20 cellular contexts compared by ENCODE assay signal in genomic region chr4:10085828-10086505, GRCh38. TPM values are rescaled to one million over a fixed set of nuclear protein-coding genes. Genes with fewer than 3 reads are reported as not detected.
A peak's percentile ranks its signal among the peaks of the same experiment; 100 is the strongest.
DNase-seq lines count a peak whose midpoint lies in the region; ATAC-seq, FAIRE-seq and TF ChIP-seq lines count a peak whose summit lies in the region.
"Had no signal": no experiment of that assay in that cellular context is flagged by ENCODE, and none has a peak within 500 bp of the region (broad histone marks: within the 10 kb centered on the region; RNA-seq: fewer than 3 reads in every experiment).

No MANE protein-coding gene starts in this region.

- H3K27ac ChIP-seq in astrocyte (ENCODE audit: low read depth, low read length) (no peak overlapping the region), right atrium auricular region (peak overlapping the region; percentile 57 to 60), spleen (no peak overlapping the region), MM.1S (ENCODE audit: low read length) (no peak overlapping the region)
- H3K27ac ChIP-seq: neural progenitor cell had no signal

- peaks cover 4% of the 10 kb centered on the region for H3K4me1 ChIP-seq in astrocyte (ENCODE audit: insufficient read depth, low read length)
- H3K4me1 ChIP-seq in right atrium auricular region = peaks cover 0 to 49% of the 10 kb centered on the region in 2 donors
- peaks cover 4 to 23% (median 9%) of the 10 kb centered on the region in 6 donors for H3K4me1 ChIP-seq in spleen
- no peaks in the 10 kb centered on the region for H3K4me1 ChIP-seq in MM.1S (ENCODE audit: low read length)
- H3K4me1 ChIP-seq: neural progenitor cell had no signal

- no peaks in the 10 kb centered on the region for H3K27me3 ChIP-seq in astrocyte (ENCODE audit: insufficient read depth, low read length)
- no peaks in the 10 kb centered on the region for H3K27me3 ChIP-seq in right atrium auricular region
- peaks cover 0 to 13% (median 0%) of the 10 kb centered on the region in 7 donors for H3K27me3 ChIP-seq in spleen (replicated peaks in 1 of 7)
- no peaks in the 10 kb centered on the region for H3K27me3 ChIP-seq in MM.1S (replicated peaks; ENCODE audit: insufficient read depth, low read length)
- H3K27me3 ChIP-seq: ascending aorta, neural progenitor cell had no signal

- H3K27ac Mint-ChIP-seq in T-helper 2 cell treated with Interferon-gamma antibody and Interleukin-4, amounts not matched to agents 5 μg/mL and 100 μg/mL, for 36 hours = peak overlapping the region; percentile 31
- H3K27ac Mint-ChIP-seq in astrocyte (ENCODE audit: unreplicated experiment) = peak overlapping the region; percentile 41
- H3K27ac Mint-ChIP-seq: neural progenitor cell had no signal

- H3K4me3 Mint-ChIP-seq in T-helper 2 cell treated with Interferon-gamma antibody and Interleukin-4, amounts not matched to agents 5 μg/mL and 100 μg/mL, for 36 hours = no peak overlapping the region
- H3K4me3 Mint-ChIP-seq in astrocyte (ENCODE audit: unreplicated experiment) = no peak overlapping the region
- H3K4me3 Mint-ChIP-seq: neural progenitor cell had no signal

- WGBS in spleen, 5 donors = 90 to 94% (median 92%) methylated on average over 23 of the region's 23 CpGs

- H3K9me3 Mint-ChIP-seq in T-helper 2 cell treated with Interferon-gamma antibody and Interleukin-4, amounts not matched to agents 5 μg/mL and 100 μg/mL, for 36 hours = no peaks in the 10 kb centered on the region
- H3K9me3 Mint-ChIP-seq in astrocyte (ENCODE audit: unreplicated experiment) = no peaks in the 10 kb centered on the region
- H3K9me3 Mint-ChIP-seq: neural progenitor cell had no signal

- FAIRE-seq in astrocyte (lab: Jason Lieb, UNC) = no peak
- FAIRE-seq: frontal cortex had no signal

- H3K9ac ChIP-seq in astrocyte (ENCODE audit: low read length) = no peak overlapping the region
- no peak overlapping the region for H3K9ac ChIP-seq in MM.1S (ENCODE audit: low read length)
- H3K9ac ChIP-seq: neural progenitor cell had no signal

- peaks cover 82% of the 10 kb centered on the region for H3K36me3 ChIP-seq in astrocyte (ENCODE audit: insufficient read depth, low read length)
- H3K36me3 ChIP-seq in right atrium auricular region = peaks cover 90% of the 10 kb centered on the region
- peaks cover 17 to 100% (median 99%) of the 10 kb centered on the region in 6 donors for H3K36me3 ChIP-seq in spleen
- H3K36me3 ChIP-seq in MM.1S (replicated peaks; ENCODE audit: insufficient read depth, low read length) = peaks cover 34% of the 10 kb centered on the region
- H3K36me3 ChIP-seq: neural progenitor cell had no signal

- TF ChIP-seq POLR2A in spleen (IDR thresholded peaks at IDR 0.05) = no peak

- TF ChIP-seq CTCF in astrocyte (IDR thresholded peaks at IDR 0.05; ENCODE audit: insufficient read depth, low read depth, low read length) (no peak), right atrium auricular region (IDR thresholded peaks at IDR 0.05) (no peak), spleen (IDR thresholded peaks at IDR 0.05 in 8 of 11, conservative IDR thresholded peaks at IDR 0.05 in 3 of 11) (no peak), MM.1S (IDR thresholded peaks at IDR 0.05; ENCODE audit: low read length) (no peak)

- no peak for DNase-seq in T-helper 2 cell treated with Interferon-gamma antibody and Interleukin-4, amounts not matched to agents 5 μg/mL and 100 μg/mL, for 36 hours (ENCODE audit: low spot score)
- DNase-seq in T-helper 2 cell (no peak), astrocyte (ENCODE audit: low read depth) (no peak), right atrium auricular region (ENCODE audit: low spot score) (no peak), spleen (peak; percentile 60), MM.1S (no peak), SIG-M5 treated with dmso at 0.1 percent for 504 hours (lab: John Stamatoyannopoulos, UW; ENCODE audit: unreplicated experiment) (no peak)
- DNase-seq: activated CD4-positive, alpha-beta T cell treated with anti-CD3 and anti-CD28 coated beads, Interleukin-2, amount 50 U/mL, for 4 hours; DMS53; mammary epithelial cell; NCI-H1048; NCI-H2107; NCI-H69; PC-3; stimulated activated CD4-positive, alpha-beta T cell treated with anti-CD3 and anti-CD28 coated beads, Interleukin-4, amount 100 ng/mL, for 1 hour had no signal

- H3K4me2 ChIP-seq in astrocyte (ENCODE audit: low read length) (no peak overlapping the region), MM.1S (ENCODE audit: low read depth, low read length) (no peak overlapping the region)
- H3K4me2 ChIP-seq: neural progenitor cell had no signal

- peaks cover 71% of the 10 kb centered on the region for H3K36me3 Mint-ChIP-seq in T-helper 2 cell treated with Interferon-gamma antibody and Interleukin-4, amounts not matched to agents 5 μg/mL and 100 μg/mL, for 36 hours (ENCODE audit: low read depth)
- peaks cover 34% of the 10 kb centered on the region for H3K36me3 Mint-ChIP-seq in astrocyte (ENCODE audit: low read depth, unreplicated experiment)

- peaks cover 5% of the 10 kb centered on the region for H3K4me1 Mint-ChIP-seq in T-helper 2 cell treated with Interferon-gamma antibody and Interleukin-4, amounts not matched to agents 5 μg/mL and 100 μg/mL, for 36 hours (ENCODE audit: low read depth)
- peaks cover 11% of the 10 kb centered on the region for H3K4me1 Mint-ChIP-seq in astrocyte (ENCODE audit: low read depth, unreplicated experiment)
- H3K4me1 Mint-ChIP-seq: neural progenitor cell had no signal

- intact Hi-C loops in spleen (cut with DNase I; ENCODE audit: low total_unique reads) = no loop called here

- no peak for ATAC-seq in HG02588 (IDR thresholded peaks at IDR 0.05; ENCODE audit: unreplicated experiment)
- ATAC-seq: PC-3, right cardiac atrium had no signal

- H3K9me2 ChIP-seq in MM.1S (replicated peaks; ENCODE audit: insufficient read depth, low read length) = no peaks in the 10 kb centered on the region

- H4K20me1 ChIP-seq in astrocyte (ENCODE audit: insufficient read depth, low read length) = peaks cover 99% of the 10 kb centered on the region
- no peaks in the 10 kb centered on the region for H4K20me1 ChIP-seq in MM.1S (ENCODE audit: insufficient read depth, low read length)

- no peak overlapping the region for H2AFZ ChIP-seq in astrocyte (ENCODE audit: low read depth, low read length)
- no peak overlapping the region for H2AFZ ChIP-seq in MM.1S (ENCODE audit: low read length)
- H2AFZ ChIP-seq: neural progenitor cell had no signal

- H3F3A ChIP-seq in MM.1S (ENCODE audit: insufficient read depth, low read length) = no peaks in the 10 kb centered on the region

- H3K4me3 ChIP-seq in astrocyte (ENCODE audit: insufficient read depth, low read depth, low read length) (no peak overlapping the region), right atrium auricular region (no peak overlapping the region), spleen (no peak overlapping the region), MM.1S (ENCODE audit: low read length) (no peak overlapping the region)
- H3K4me3 ChIP-seq: ascending aorta, neural progenitor cell had no signal

- H3K9me3 ChIP-seq in astrocyte (ENCODE audit: insufficient read depth, low read depth, low read length) (no peaks in the 10 kb centered on the region), right atrium auricular region (no peaks in the 10 kb centered on the region), spleen (no peaks in the 10 kb centered on the region), MM.1S (replicated peaks; ENCODE audit: insufficient read depth, low read length) (no peaks in the 10 kb centered on the region)
- H3K9me3 ChIP-seq: ascending aorta had no signal

- H3K79me2 ChIP-seq in astrocyte (ENCODE audit: insufficient read depth, low read length) (peaks cover 98% of the 10 kb centered on the region), MM.1S (ENCODE audit: low read length) (peaks cover 57% of the 10 kb centered on the region)

- no peaks in the 10 kb centered on the region for H3K27me3 Mint-ChIP-seq in T-helper 2 cell treated with Interferon-gamma antibody and Interleukin-4, amounts not matched to agents 5 μg/mL and 100 μg/mL, for 36 hours (ENCODE audit: low read depth)
- no peaks in the 10 kb centered on the region for H3K27me3 Mint-ChIP-seq in astrocyte (ENCODE audit: low read depth, unreplicated experiment)

RNA-seq across cellular contexts. Expression of gene WDR1, which starts 30.6 kb away (rescaled TPM):
- total RNA-seq in astrocyte = 558 and 620 TPM in 2 replicates
- 100 to 1,000 TPM; 109 to 216 TPM for total RNA-seq in right atrium auricular region
- total RNA-seq in spleen = 100 to 1,000 TPM; 124 to 377 (median 192) TPM
- polyA plus RNA-seq in spleen = 100 to 1,000 TPM in 1 of 3 donors, 10 to 100 TPM in 2; 56.6 to 105 (median 84.0) TPM

Comparison
In these comparisons a context has a peak if more than half of its experiments do, and no peak if none do; other contexts are left out.
1. H3K27ac ChIP-seq: peak in right atrium auricular region (2 of 2); none in astrocyte (single experiment), spleen (0 of 8) and MM.1S (single experiment).